In the genomic region with DNA sequence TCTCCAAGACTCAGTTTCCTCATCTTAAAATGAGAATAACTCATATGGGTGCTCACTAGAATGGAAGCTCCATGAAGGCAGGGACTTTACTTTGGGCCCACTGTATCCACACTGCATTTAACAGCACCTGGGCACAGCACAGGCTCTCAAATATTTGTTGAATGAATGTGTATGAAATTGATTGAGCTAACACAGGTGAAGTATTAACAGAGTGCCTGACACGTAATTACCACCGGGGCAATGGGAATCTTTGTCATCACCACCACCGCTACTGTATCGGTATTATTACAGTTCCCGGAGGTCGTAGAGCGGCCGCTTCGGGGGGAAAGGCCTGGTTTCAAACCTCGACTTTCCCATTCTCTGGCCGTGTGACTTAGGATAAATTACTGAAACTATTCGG, we compare ENCODE assay signal across 8 cellular contexts. TPM values are rescaled to one million over a fixed set of nuclear protein-coding genes. Genes with fewer than 3 reads are reported as not detected.
DNase-seq lines count a peak whose midpoint lies in the region; ATAC-seq and TF ChIP-seq lines count a peak whose summit lies in the region.

No MANE protein-coding gene starts in this region.

- TF ChIP-seq CTCF in GM12864 (IDR thresholded peaks at IDR 0.05; ENCODE audit: low read depth, low read length, missing control alignments) = no peak
- TF ChIP-seq CTCF in fibroblast of lung (conservative IDR thresholded peaks at IDR 0.05 in 1 of 2, IDR thresholded peaks at IDR 0.05 in 1 of 2; ENCODE audit: low read depth in 1 of 2, low read length in 2 of 2) = no peak
- no peak for TF ChIP-seq CTCF in sigmoid colon (IDR thresholded peaks at IDR 0.05)

- H3K36me3 ChIP-seq in fibroblast of lung (ENCODE audit: control insufficient read depth, insufficient read depth, low read length) (no peaks in the 10 kb centered on the region), sigmoid colon (no peaks in the 10 kb centered on the region)

- no peak for ATAC-seq in HG03442 (IDR thresholded peaks at IDR 0.05; ENCODE audit: unreplicated experiment)

- H4K20me1 ChIP-seq in fibroblast of lung (ENCODE audit: control insufficient read depth, extremely low read depth, insufficient read depth, low read length) = no peaks in the 10 kb centered on the region

- TF ChIP-seq POLR2A in sigmoid colon (IDR thresholded peaks at IDR 0.05) = no peak

- H3K9me3 ChIP-seq in fibroblast of lung (ENCODE audit: control insufficient read depth, insufficient read depth, low read depth, low read length) (no peaks in the 10 kb centered on the region), sigmoid colon (no peaks in the 10 kb centered on the region)

- DNase-seq in GM12864 (ENCODE audit: low read depth) (no peak), SHP77 treated with DMSO at 0.1 percent for 48 hours (lab: John Stamatoyannopoulos, UW) (peak; percentile 32), fibroblast of lung (ENCODE audit: low read depth in 2 of 2) (no peak), sigmoid colon (no peak), NCI-H128 (lab: John Stamatoyannopoulos, UW; ENCODE audit: unreplicated experiment) (no peak), NCI-H2107 (lab: John Stamatoyannopoulos, UW) (no peak), head of caudate nucleus (no peak)

- H3K27ac ChIP-seq in fibroblast of lung (ENCODE audit: insufficient read depth, low read length) (peak overlapping the region; percentile 99), sigmoid colon (peak overlapping the region; percentile 92 to 94 (median 92))

- H3K4me3 ChIP-seq in GM12864 (ENCODE audit: low read depth, low read length) (peak overlapping the region; percentile 64; the same call in 1 of the 2 replicates), fibroblast of lung (replicated peaks in 1 of 4; ENCODE audit: control extremely low read depth in 1 of 4, insufficient read depth in 1 of 4, low read depth in 3 of 4, low read length in 4 of 4) (peak overlapping the region; percentile 43 to 96 (median 76)), sigmoid colon (peak overlapping the region; percentile 77 to 97 (median 83))

- H3K4me2 ChIP-seq in fibroblast of lung (ENCODE audit: extremely low read depth, insufficient read depth, low read length) = peak overlapping the region; percentile 38

- no peaks in the 10 kb centered on the region for H3K27me3 ChIP-seq in fibroblast of lung (ENCODE audit: control insufficient read depth, insufficient read depth, low read length)
- H3K27me3 ChIP-seq in sigmoid colon = no peaks in the 10 kb centered on the region

- H3K9ac ChIP-seq in fibroblast of lung (ENCODE audit: insufficient read depth, low read length) = no peak overlapping the region

- TF ChIP-seq EP300 in sigmoid colon (IDR thresholded peaks at IDR 0.05) = no peak

- 67 to 86% methylated on average over 12 of the region's 12 CpGs for WGBS in sigmoid colon, 2 donors

- peak overlapping the region; percentile 95 for H2AFZ ChIP-seq in fibroblast of lung (ENCODE audit: low read length)

- intact Hi-C loops in sigmoid colon (cut with DNase I) = loop anchor here (5.0 to 10.0 kb wide), 4 partner anchors 69 to 471 kb away; a partner anchor contains a TSS
- intact Hi-C loops in head of caudate nucleus (cut with DNase I) = loop anchor here (5.0 to 10.0 kb wide), 2 partner anchors 126 to 212 kb away; a partner anchor contains a TSS

- peaks cover 35% of the 10 kb centered on the region for H3K79me2 ChIP-seq in fibroblast of lung (ENCODE audit: control insufficient read depth, insufficient read depth, low read length)

- H3K4me1 ChIP-seq in fibroblast of lung (ENCODE audit: control insufficient read depth, extremely low read depth, insufficient read depth, low read length) = no peaks in the 10 kb centered on the region
- H3K4me1 ChIP-seq in sigmoid colon = peaks cover 0 to 22% (median 13%) of the 10 kb centered on the region in 4 donors

RNA-seq across cellular contexts. Expression of a gene that starts 1.2 kb away (rescaled TPM):
- total RNA-seq in fibroblast of lung (10.8 and 11.6 TPM in 2 replicates), sigmoid colon (10 to 100 TPM; 17.6 to 27.8 (median 20.0) TPM)
- polyA plus RNA-seq in fibroblast of lung (7.1 and 9.2 TPM in 2 replicates), sigmoid colon (1 to 10 TPM; 5.3 to 6.0 (median 5.6) TPM)
- polyA plus RNA-seq in fibroblast of lung (2012) = 5.8 and 6.6 TPM in 2 replicates
- polyA minus RNA-seq in fibroblast of lung (ENCODE audit: low replicate concordance) = 7.1 and 7.4 TPM in 2 replicates
